In genomic region chr1:214609692-214610091, GRCh38 we compare ENCODE assay signal across 21 cellular contexts.
"Had no signal": no experiment of that assay in that cellular context is flagged by ENCODE, and none has a peak within 500 bp of the region (broad histone marks: within the 10 kb centered on the region; RNA-seq: fewer than 3 reads in every experiment).

No MANE protein-coding gene starts in this region.

- H3K9me3 ChIP-seq: MG63 had no signal

- H3K27ac ChIP-seq: KMS-11, SJSA1, SK-N-MC had no signal

- DNase-seq: IMR-90, MG63, NCI-H1092, NCI-H1105 treated with DMSO at 0.1 percent for 48 hours, NCI-H1417 treated with DMSO at 0.1 percent for 48 hours, NCI-H146, NCI-H1694 treated with DMSO at 0.1 percent for 48 hours, NCI-H1930, NCI-H2081, NCI-H2107, NCI-H2227 treated with DMSO at 0.1 percent for 48 hours, NCI-H524, NCI-H526 treated with DMSO at 0.1 percent for 48 hours, NCI-H748 treated with DMSO at 0.1 percent for 48 hours, Right ventricle myocardium superior, RPMI8226, SIG-M5 had no signal

- H3K4me3 ChIP-seq: MG63, SJSA1, SK-N-MC had no signal

- H3K9ac ChIP-seq: KMS-11 had no signal

- FAIRE-seq: HepG2 had no signal

- ATAC-seq: HepG2 had no signal

- H3K27me3 ChIP-seq: MG63, SJSA1 had no signal

- H3K4me2 ChIP-seq: KMS-11 had no signal
